ENCODE assay signal across 10 cellular contexts in genomic region chr19:50695251-50696064, GRCh38. TPM values are rescaled to one million over a fixed set of nuclear protein-coding genes. Genes with fewer than 3 reads are reported as not detected.
A peak's percentile ranks its signal among the peaks of the same experiment; 100 is the strongest.
DNase-seq lines count a peak whose midpoint lies in the region; ATAC-seq, FAIRE-seq and TF ChIP-seq lines count a peak whose summit lies in the region.
"Had no signal": no experiment of that assay in that cellular context is flagged by ENCODE, and none has a peak within 500 bp of the region (broad histone marks: within the 10 kb centered on the region; RNA-seq: fewer than 3 reads in every experiment).

No MANE protein-coding gene starts in this region.

- H4K20me1 ChIP-seq in HepG2 (ENCODE audit: insufficient read depth, low read length) = no peaks in the 10 kb centered on the region

- no peak overlapping the region for H3K27ac Mint-ChIP-seq in stimulated activated naive B cell treated with anti-CD40 and anti-IgM and Interleukin-4, amounts not matched to agents 10 μg/mL and 1 μg/mL and 100 μg/mL, for 72 hours

- no peak for FAIRE-seq in HepG2 (lab: Jason Lieb, UNC)

- no peaks in the 10 kb centered on the region for H3K4me1 ChIP-seq in HepG2 (ENCODE audit: insufficient read depth, low read length)
- H3K4me1 ChIP-seq in right lobe of liver = no peaks in the 10 kb centered on the region

- H3K36me3 ChIP-seq in HepG2 (replicated peaks in 1 of 2; ENCODE audit: control insufficient read depth in 1 of 2, insufficient read depth in 2 of 2, low read length in 2 of 2) = no peaks in the 10 kb centered on the region
- no peaks in the 10 kb centered on the region for H3K36me3 ChIP-seq in right lobe of liver

- H3K9me3 ChIP-seq in HepG2 (ENCODE audit: low read length) = no peaks in the 10 kb centered on the region
- H3K9me3 ChIP-seq in right lobe of liver = no peaks in the 10 kb centered on the region

- H3K36me3 Mint-ChIP-seq in stimulated activated naive B cell treated with anti-CD40 and anti-IgM and Interleukin-4, amounts not matched to agents 10 μg/mL and 1 μg/mL and 100 μg/mL, for 72 hours = no peaks in the 10 kb centered on the region

- peaks cover 75 to 91% of the 10 kb centered on the region in 2 donors for H3K27me3 Mint-ChIP-seq in stimulated activated naive B cell treated with anti-CD40 and anti-IgM and Interleukin-4, amounts not matched to agents 10 μg/mL and 1 μg/mL and 100 μg/mL, for 72 hours

- no peak overlapping the region for H3K27ac ChIP-seq in HepG2 (ENCODE audit: extremely low read length, insufficient read depth, low read length)
- H3K27ac ChIP-seq in right lobe of liver = no peak overlapping the region

- TF ChIP-seq CTCF in HepG2 (CRISPR knock-in tag; IDR thresholded peaks at IDR 0.05) (no peak), right lobe of liver (IDR thresholded peaks at IDR 0.05) (no peak)

- intact Hi-C loops in HepG2 (cut with micrococcal nuclease; ENCODE audit: unreplicated experiment) (no loop called here), right lobe of liver (cut with DNase I) (no loop called here)

- no peak overlapping the region for H3K9ac ChIP-seq in HepG2 (ENCODE audit: insufficient read depth, low read depth, low read length)

- 3% methylated on average over 19 of the region's 78 CpGs for WGBS in HepG2 (ENCODE audit: low lambda C conversion rate)
- WGBS in right lobe of liver (ENCODE audit: insufficient coverage, low coverage, low lambda C conversion rate, missing lambda C conversion rate) = 3% methylated on average over 16 of the region's 78 CpGs

- in situ Hi-C loops in HepG2 (cut with HindIII; ENCODE audit: extremely low pct_ligation_motif_present, low pct_unique_long_range_greater_than_20kb) = no loop called here

- H3K4me3 ChIP-seq in HepG2 (replicated peaks in 1 of 3; ENCODE audit: insufficient read depth in 1 of 3, low read depth in 2 of 3, low read length in 3 of 3) = no peak overlapping the region
- H3K4me3 ChIP-seq in right lobe of liver = no peak overlapping the region

- BruUV-seq in HepG2 (replicated peaks; lab: Mats Ljungman, UMichigan) = no TSS peak

- H3K27me3 ChIP-seq in HepG2 (ENCODE audit: control insufficient read depth in 1 of 2, insufficient read depth in 2 of 2, low read length in 2 of 2) (peaks cover 2% of the 10 kb centered on the region in 2 experiments; a peak in 4 of 5 replicates), right lobe of liver (peaks cover 0 to 7% of the 10 kb centered on the region in 2 donors)

- no peak for TF ChIP-seq POLR2A in HepG2 (IDR thresholded peaks at IDR 0.05; ENCODE audit: insufficient read depth in 1 of 2, low read depth in 2 of 2, low read length in 2 of 2)
- TF ChIP-seq POLR2A in right lobe of liver (IDR thresholded peaks at IDR 0.05) = no peak

- DNase-seq in HepG2 (ENCODE audit: low spot score) = no peak
- DNase-seq in right lobe of liver = no peak
- peak; percentile 51 for DNase-seq in germinal center (ENCODE audit: low spot score)
- DNase-seq in T-helper 1 cell = no peak
- DNase-seq in NCI-H187 (lab: John Stamatoyannopoulos, UW) = no peak
- DNase-seq in stimulated activated naive B cell treated with anti-CD40 and anti-IgM and Interleukin-4, amounts not matched to agents 10 μg/mL and 1 μg/mL and 100 μg/mL, for 72 hours = no peak
- DNase-seq: NCI-H1436 had no signal

- CTCF ChIA-PET in HepG2 (lab: Yijun Ruan, JAX; ENCODE audit: low intra/inter-chr PET ratio, low total read pairs) = no interaction called here

- TF ChIP-seq RAD21 in HepG2 (CRISPR knock-in tag; IDR thresholded peaks at IDR 0.05) = no peak

- peaks cover 5 to 11% of the 10 kb centered on the region in 2 donors for H3K4me1 Mint-ChIP-seq in stimulated activated naive B cell treated with anti-CD40 and anti-IgM and Interleukin-4, amounts not matched to agents 10 μg/mL and 1 μg/mL and 100 μg/mL, for 72 hours

- POLR2A ChIA-PET in HepG2 (lab: Yijun Ruan, JAX) = no interaction called here

- no peak overlapping the region for H3K4me2 ChIP-seq in HepG2 (ENCODE audit: low read depth, low read length)

- no peaks in the 10 kb centered on the region for H3K9me3 Mint-ChIP-seq in stimulated activated naive B cell treated with anti-CD40 and anti-IgM and Interleukin-4, amounts not matched to agents 10 μg/mL and 1 μg/mL and 100 μg/mL, for 72 hours

- TF ChIP-seq EP300 in HepG2 (IDR thresholded peaks at IDR 0.05; ENCODE audit: low read depth in 2 of 2, low read length in 2 of 2) = no peak
- no peak for TF ChIP-seq EP300 in HepG2 (CRISPR knock-in tag; IDR thresholded peaks at IDR 0.05; ENCODE audit: borderline replicate concordance)

- H3K4me3 Mint-ChIP-seq in stimulated activated naive B cell treated with anti-CD40 and anti-IgM and Interleukin-4, amounts not matched to agents 10 μg/mL and 1 μg/mL and 100 μg/mL, for 72 hours = no peak overlapping the region

- H3K79me2 ChIP-seq in HepG2 (ENCODE audit: insufficient read depth, low read length) = no peaks in the 10 kb centered on the region

- no peak overlapping the region for H2AFZ ChIP-seq in HepG2 (ENCODE audit: low read length)

- ATAC-seq in HepG2 (peak; percentile 43; the same call in 1 of the 3 replicates), right lobe of liver (no peak), HG03135 (IDR thresholded peaks at IDR 0.05; ENCODE audit: unreplicated experiment) (no peak)
- ATAC-seq in stimulated activated naive B cell treated with anti-CD40 and anti-IgM and Interleukin-4, amounts not matched to agents 10 μg/mL and 1 μg/mL and 100 μg/mL, for 72 hours (replicated peaks) = no peak

RNA-seq across cellular contexts. Expression of gene SHANK1, which starts 24.1 kb away (rescaled TPM):
- total RNA-seq in HepG2 (2016; rRNA removed; fragmentation: Illumina TruSeq; extraction: Trizol) (not detected in 2 replicates), right lobe of liver (under 1 TPM in 4 of 6 experiments, not detected in 2; 0.07 to 0.62 (median 0.25) TPM)
- total RNA-seq in HepG2 (2016; cell fraction: cytosol; rRNA removed; fragmentation: Illumina TruSeq; extraction: Trizol; ENCODE audit: low read depth) = not detected in 2 replicates
- not detected in 2 replicates for total RNA-seq in HepG2 (2016; cell fraction: insoluble cytoplasmic fraction; rRNA removed; fragmentation: Illumina TruSeq; extraction: Trizol)
- not detected in 2 replicates for total RNA-seq in HepG2 (2016; cell fraction: membrane; rRNA removed; fragmentation: Illumina TruSeq; extraction: Trizol)
- not detected in 2 replicates for total RNA-seq in HepG2 (2016; cell fraction: nucleus; rRNA removed; fragmentation: Illumina TruSeq; extraction: Trizol)
- not detected in 2 replicates for polyA plus RNA-seq in HepG2 (2011; rRNA removed)
- not detected in 2 replicates for polyA plus RNA-seq in HepG2 (2011; cell fraction: cytosol; rRNA removed)
- polyA plus RNA-seq in HepG2 (2011; cell fraction: nucleus; rRNA removed) = not detected in 2 replicates
- polyA plus RNA-seq in HepG2 (2012) = not detected in 2 replicates
- polyA plus RNA-seq in HepG2 (2016; cell fraction: cytosol; fragmentation: Illumina TruSeq; extraction: Trizol; ENCODE audit: low read depth) = not detected in 2 replicates
- polyA plus RNA-seq in HepG2 (2016; cell fraction: insoluble cytoplasmic fraction; fragmentation: Illumina TruSeq; extraction: Trizol; ENCODE audit: low read depth) = not detected in 2 replicates
- not detected in 2 replicates for polyA plus RNA-seq in HepG2 (2016; cell fraction: membrane; fragmentation: Illumina TruSeq; extraction: Trizol; ENCODE audit: low read depth)
- not detected in 2 replicates for polyA plus RNA-seq in HepG2 (2016; cell fraction: nucleus; fragmentation: Illumina TruSeq; extraction: Trizol; ENCODE audit: insufficient read depth, low read depth)
- polyA minus RNA-seq in HepG2 (2011; rRNA and poly(A)+ RNA removed; ENCODE audit: low replicate concordance) = not detected in 2 replicates
- polyA minus RNA-seq in HepG2 (2011; cell fraction: cytosol; rRNA and poly(A)+ RNA removed) = not detected in 2 replicates
- not detected in 2 replicates for polyA minus RNA-seq in HepG2 (2011; cell fraction: nucleus; rRNA and poly(A)+ RNA removed)
- polyA plus RNA-seq in PFSK-1 (2012; ENCODE audit: insufficient read length, low read depth) = 0.26 TPM

RNA-seq across cellular contexts. Expression of gene CLEC11A, which starts 27.7 kb away (rescaled TPM):
- total RNA-seq in HepG2 (2016; rRNA removed; fragmentation: Illumina TruSeq; extraction: Trizol) (not detected in 2 replicates), right lobe of liver (1 to 10 TPM; 1.7 to 9.9 (median 5.0) TPM)
- total RNA-seq in HepG2 (2016; cell fraction: cytosol; rRNA removed; fragmentation: Illumina TruSeq; extraction: Trizol; ENCODE audit: low read depth) = not detected in 2 replicates
- total RNA-seq in HepG2 (2016; cell fraction: insoluble cytoplasmic fraction; rRNA removed; fragmentation: Illumina TruSeq; extraction: Trizol) = not detected in 2 replicates
- not detected in 2 replicates for total RNA-seq in HepG2 (2016; cell fraction: membrane; rRNA removed; fragmentation: Illumina TruSeq; extraction: Trizol)
- total RNA-seq in HepG2 (2016; cell fraction: nucleus; rRNA removed; fragmentation: Illumina TruSeq; extraction: Trizol) = not detected in 2 replicates
- not detected in 2 replicates for polyA plus RNA-seq in HepG2 (2011; rRNA removed)
- polyA plus RNA-seq in HepG2 (2011; cell fraction: cytosol; rRNA removed) = not detected in 2 replicates
- not detected in 2 replicates for polyA plus RNA-seq in HepG2 (2011; cell fraction: nucleus; rRNA removed)
- polyA plus RNA-seq in HepG2 (2012) = not detected in 2 replicates
- polyA plus RNA-seq in HepG2 (2016; cell fraction: cytosol; fragmentation: Illumina TruSeq; extraction: Trizol; ENCODE audit: low read depth) = not detected in 2 replicates
- polyA plus RNA-seq in HepG2 (2016; cell fraction: insoluble cytoplasmic fraction; fragmentation: Illumina TruSeq; extraction: Trizol; ENCODE audit: low read depth) = not detected in 2 replicates
- polyA plus RNA-seq in HepG2 (2016; cell fraction: membrane; fragmentation: Illumina TruSeq; extraction: Trizol; ENCODE audit: low read depth) = not detected in 2 replicates
- not detected in 2 replicates for polyA plus RNA-seq in HepG2 (2016; cell fraction: nucleus; fragmentation: Illumina TruSeq; extraction: Trizol; ENCODE audit: insufficient read depth, low read depth)
- not detected in 2 replicates for polyA minus RNA-seq in HepG2 (2011; rRNA and poly(A)+ RNA removed; ENCODE audit: low replicate concordance)
- polyA minus RNA-seq in HepG2 (2011; cell fraction: cytosol; rRNA and poly(A)+ RNA removed) = not detected in 2 replicates
- not detected in 2 replicates for polyA minus RNA-seq in HepG2 (2011; cell fraction: nucleus; rRNA and poly(A)+ RNA removed)
- polyA plus RNA-seq in PFSK-1 (2012; ENCODE audit: insufficient read length, low read depth) = 92.5 TPM

RNA-seq across cellular contexts. Expression of gene C19orf81, which starts 46.2 kb away (rescaled TPM):
- not detected in 2 replicates for total RNA-seq in HepG2 (2016; rRNA removed; fragmentation: Illumina TruSeq; extraction: Trizol)
- not detected in 2 replicates for total RNA-seq in HepG2 (2016; cell fraction: cytosol; rRNA removed; fragmentation: Illumina TruSeq; extraction: Trizol; ENCODE audit: low read depth)
- not detected in 2 replicates for total RNA-seq in HepG2 (2016; cell fraction: insoluble cytoplasmic fraction; rRNA removed; fragmentation: Illumina TruSeq; extraction: Trizol)
- not detected in 2 replicates for total RNA-seq in HepG2 (2016; cell fraction: membrane; rRNA removed; fragmentation: Illumina TruSeq; extraction: Trizol)
- not detected in 2 replicates for total RNA-seq in HepG2 (2016; cell fraction: nucleus; rRNA removed; fragmentation: Illumina TruSeq; extraction: Trizol)
- not detected in 2 replicates for polyA plus RNA-seq in HepG2 (2011; rRNA removed)
- polyA plus RNA-seq in HepG2 (2011; cell fraction: cytosol; rRNA removed) = not detected in 2 replicates
- polyA plus RNA-seq in HepG2 (2011; cell fraction: nucleus; rRNA removed) = not detected in 2 replicates
- polyA plus RNA-seq in HepG2 (2012) = not detected in 2 replicates
- polyA plus RNA-seq in HepG2 (2016; cell fraction: cytosol; fragmentation: Illumina TruSeq; extraction: Trizol; ENCODE audit: low read depth) = not detected in 2 replicates
- not detected in 2 replicates for polyA plus RNA-seq in HepG2 (2016; cell fraction: insoluble cytoplasmic fraction; fragmentation: Illumina TruSeq; extraction: Trizol; ENCODE audit: low read depth)
- not detected in 2 replicates for polyA plus RNA-seq in HepG2 (2016; cell fraction: membrane; fragmentation: Illumina TruSeq; extraction: Trizol; ENCODE audit: low read depth)
- polyA plus RNA-seq in HepG2 (2016; cell fraction: nucleus; fragmentation: Illumina TruSeq; extraction: Trizol; ENCODE audit: insufficient read depth, low read depth) = not detected in 2 replicates
- polyA minus RNA-seq in HepG2 (2011; rRNA and poly(A)+ RNA removed; ENCODE audit: low replicate concordance) = not detected in 2 replicates
- polyA minus RNA-seq in HepG2 (2011; cell fraction: cytosol; rRNA and poly(A)+ RNA removed) = not detected in 2 replicates
- polyA minus RNA-seq in HepG2 (2011; cell fraction: nucleus; rRNA and poly(A)+ RNA removed) = not detected in 2 replicates
- not detected for total RNA-seq in right lobe of liver
- 1.0 TPM for polyA plus RNA-seq in PFSK-1 (2012; ENCODE audit: insufficient read length, low read depth)
- total RNA-seq: omental fat pad had no signal

RNA-seq across cellular contexts. Expression of gene SYT3, which starts 55.8 kb away (rescaled TPM):
- total RNA-seq in HepG2 (2016; rRNA removed; fragmentation: Illumina TruSeq; extraction: Trizol) (not detected in 2 replicates), right lobe of liver (not detected)
- not detected in 2 replicates for total RNA-seq in HepG2 (2016; cell fraction: cytosol; rRNA removed; fragmentation: Illumina TruSeq; extraction: Trizol; ENCODE audit: low read depth)
- total RNA-seq in HepG2 (2016; cell fraction: insoluble cytoplasmic fraction; rRNA removed; fragmentation: Illumina TruSeq; extraction: Trizol) = not detected in 2 replicates
- not detected in 2 replicates for total RNA-seq in HepG2 (2016; cell fraction: membrane; rRNA removed; fragmentation: Illumina TruSeq; extraction: Trizol)
- total RNA-seq in HepG2 (2016; cell fraction: nucleus; rRNA removed; fragmentation: Illumina TruSeq; extraction: Trizol) = not detected in 2 replicates
- not detected in 2 replicates for polyA plus RNA-seq in HepG2 (2011; rRNA removed)
- not detected in 2 replicates for polyA plus RNA-seq in HepG2 (2011; cell fraction: cytosol; rRNA removed)
- not detected in 2 replicates for polyA plus RNA-seq in HepG2 (2011; cell fraction: nucleus; rRNA removed)
- polyA plus RNA-seq in HepG2 (2012) = not detected in 2 replicates
- not detected in 2 replicates for polyA plus RNA-seq in HepG2 (2016; cell fraction: cytosol; fragmentation: Illumina TruSeq; extraction: Trizol; ENCODE audit: low read depth)
- not detected in 2 replicates for polyA plus RNA-seq in HepG2 (2016; cell fraction: insoluble cytoplasmic fraction; fragmentation: Illumina TruSeq; extraction: Trizol; ENCODE audit: low read depth)
- not detected in 2 replicates for polyA plus RNA-seq in HepG2 (2016; cell fraction: membrane; fragmentation: Illumina TruSeq; extraction: Trizol; ENCODE audit: low read depth)
- polyA plus RNA-seq in HepG2 (2016; cell fraction: nucleus; fragmentation: Illumina TruSeq; extraction: Trizol; ENCODE audit: insufficient read depth, low read depth) = not detected in 2 replicates
- polyA minus RNA-seq in HepG2 (2011; rRNA and poly(A)+ RNA removed; ENCODE audit: low replicate concordance) = not detected in 2 replicates
- polyA minus RNA-seq in HepG2 (2011; cell fraction: cytosol; rRNA and poly(A)+ RNA removed) = not detected in 2 replicates
- polyA minus RNA-seq in HepG2 (2011; cell fraction: nucleus; rRNA and poly(A)+ RNA removed) = not detected in 2 replicates
- polyA plus RNA-seq in PFSK-1 (2012; ENCODE audit: insufficient read length, low read depth) = not detected
- total RNA-seq: omental fat pad had no signal
